1 cellular context compared by ENCODE assay signal in the genomic region with DNA sequence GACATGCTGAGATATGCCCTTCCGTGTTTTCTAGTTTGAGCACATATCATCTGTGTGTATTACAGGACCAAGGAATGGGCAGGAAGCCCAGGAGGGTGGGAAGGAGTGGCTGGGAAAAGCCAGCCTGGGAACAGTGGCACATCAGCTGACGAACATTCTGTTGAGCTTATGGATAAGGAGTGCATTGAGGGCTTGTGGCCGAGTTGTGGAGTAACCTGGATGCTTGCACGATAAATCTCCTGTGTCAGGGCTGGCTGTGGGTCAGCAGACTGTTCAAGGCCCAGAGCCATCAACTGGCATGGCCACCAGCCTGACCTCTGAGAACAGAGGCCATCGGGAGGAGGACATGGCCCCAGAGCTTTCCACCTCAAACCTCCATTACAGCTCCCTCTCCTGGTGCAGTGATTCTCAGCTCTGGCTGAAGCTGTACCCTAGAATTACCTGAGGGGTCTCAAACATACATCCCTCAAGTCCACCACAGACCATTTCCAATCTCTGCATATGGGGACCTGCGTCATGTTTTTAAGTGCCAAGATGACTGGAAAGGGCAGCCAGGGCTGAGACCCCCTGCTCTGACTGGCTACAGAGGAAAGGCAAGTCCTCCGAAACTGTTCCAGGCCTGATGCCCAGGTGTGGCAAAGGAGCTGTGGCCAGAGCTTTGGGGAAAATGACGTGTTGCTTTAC.
TF ChIP-seq lines count a peak whose summit lies in the region.

No MANE protein-coding gene starts in this region.

TF ChIP-seq in WTC11, 78 proteins besides CTCF, POLR2A, EP300 and RAD21 (continued from another document):
- TF ChIP-seq ZMAT4 (CRISPR knock-in tag; IDR thresholded peaks at IDR 0.05), result no peak
- TF ChIP-seq ZNF512 (CRISPR knock-in tag; IDR thresholded peaks at IDR 0.05; ENCODE audit: borderline replicate concordance), result no peak
- no peak for TF ChIP-seq ATF6 (CRISPR knock-in tag; IDR thresholded peaks at IDR 0.05)
- TF ChIP-seq SOX15 (CRISPR knock-in tag; IDR thresholded peaks at IDR 0.05), result no peak
- no peak for TF ChIP-seq FOXJ3 (CRISPR knock-in tag; IDR thresholded peaks at IDR 0.05; ENCODE audit: borderline replicate concordance)
- TF ChIP-seq ZSCAN18 (CRISPR knock-in tag; IDR thresholded peaks at IDR 0.05), result no peak
- TF ChIP-seq GTF2I (CRISPR knock-in tag; conservative IDR thresholded peaks at IDR 0.05), result no peak
- no peak for TF ChIP-seq ZNF281 (CRISPR knock-in tag; IDR thresholded peaks at IDR 0.05)
- TF ChIP-seq, protein P1, sequence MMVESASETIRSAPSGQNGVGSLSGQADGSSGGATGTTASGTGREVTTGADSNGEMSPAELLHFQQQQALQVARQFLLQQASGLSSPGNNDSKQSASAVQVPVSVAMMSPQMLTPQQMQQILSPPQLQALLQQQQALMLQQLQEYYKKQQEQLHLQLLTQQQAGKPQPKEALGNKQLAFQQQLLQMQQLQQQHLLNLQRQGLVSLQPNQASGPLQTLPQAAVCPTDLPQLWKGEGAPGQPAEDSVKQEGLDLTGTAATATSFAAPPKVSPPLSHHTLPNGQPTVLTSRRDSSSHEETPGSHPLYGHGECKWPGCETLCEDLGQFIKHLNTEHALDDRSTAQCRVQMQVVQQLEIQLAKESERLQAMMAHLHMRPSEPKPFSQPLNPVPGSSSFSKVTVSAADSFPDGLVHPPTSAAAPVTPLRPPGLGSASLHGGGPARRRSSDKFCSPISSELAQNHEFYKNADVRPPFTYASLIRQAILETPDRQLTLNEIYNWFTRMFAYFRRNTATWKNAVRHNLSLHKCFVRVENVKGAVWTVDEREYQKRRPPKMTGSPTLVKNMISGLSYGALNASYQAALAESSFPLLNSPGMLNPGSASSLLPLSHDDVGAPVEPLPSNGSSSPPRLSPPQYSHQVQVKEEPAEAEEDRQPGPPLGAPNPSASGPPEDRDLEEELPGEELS (CRISPR knock-in tag; IDR thresholded peaks at IDR 0.05), result no peak
- TF ChIP-seq, protein P2, sequence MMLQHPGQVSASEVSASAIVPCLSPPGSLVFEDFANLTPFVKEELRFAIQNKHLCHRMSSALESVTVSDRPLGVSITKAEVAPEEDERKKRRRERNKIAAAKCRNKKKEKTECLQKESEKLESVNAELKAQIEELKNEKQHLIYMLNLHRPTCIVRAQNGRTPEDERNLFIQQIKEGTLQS (CRISPR knock-in tag; conservative IDR thresholded peaks at IDR 0.05), result no peak
- TF ChIP-seq TEAD4 (CRISPR knock-in tag; IDR thresholded peaks at IDR 0.05), result no peak
- TF ChIP-seq, protein P3, sequence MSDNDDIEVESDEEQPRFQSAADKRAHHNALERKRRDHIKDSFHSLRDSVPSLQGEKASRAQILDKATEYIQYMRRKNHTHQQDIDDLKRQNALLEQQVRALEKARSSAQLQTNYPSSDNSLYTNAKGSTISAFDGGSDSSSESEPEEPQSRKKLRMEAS (CRISPR knock-in tag; IDR thresholded peaks at IDR 0.05), result no peak
TF ChIP-seq in WTC11: peak in this region for 0.
